35 cellular contexts compared by ENCODE assay signal in the genomic region with DNA sequence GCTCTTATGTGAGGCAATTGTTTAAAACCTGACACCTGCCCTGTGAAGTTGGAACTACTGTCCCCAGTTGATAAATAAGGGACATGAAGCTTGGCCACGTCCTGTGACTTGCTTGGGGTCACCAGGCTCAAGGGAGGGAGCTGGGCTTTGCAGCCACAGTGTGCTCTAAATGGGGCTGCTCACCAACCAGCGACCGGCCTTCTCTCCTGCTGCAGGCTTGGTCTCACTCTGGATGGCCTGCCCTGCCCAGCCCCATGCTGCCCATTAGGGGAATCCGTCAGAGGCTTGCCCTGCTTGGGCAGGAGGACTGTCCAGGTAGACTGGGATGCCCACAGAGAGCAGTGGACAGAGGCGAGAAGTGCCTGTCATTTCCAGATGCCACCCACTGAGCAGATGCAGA. TPM values are rescaled to one million over a fixed set of nuclear protein-coding genes. Genes with fewer than 3 reads are reported as not detected.
A peak's percentile ranks its signal among the peaks of the same experiment; 100 is the strongest.
DNase-seq lines count a peak whose midpoint lies in the region; ATAC-seq and TF ChIP-seq lines count a peak whose summit lies in the region.
"Had no signal": no experiment of that assay in that cellular context is flagged by ENCODE, and none has a peak within 500 bp of the region (broad histone marks: within the 10 kb centered on the region; RNA-seq: fewer than 3 reads in every experiment).

No MANE protein-coding gene starts in this region.

- ATAC-seq in CD4-positive, CD25-positive, alpha-beta regulatory T cell (ENCODE audit: low read depth in 2 of 2): no peak
- ATAC-seq in T-helper 17 cell: no peak
- ATAC-seq in memory B cell (ENCODE audit: low read depth): no peak
- no peak for ATAC-seq in HG03108 (IDR thresholded peaks at IDR 0.05; ENCODE audit: unreplicated experiment)
- ATAC-seq: CD8-positive, alpha-beta T cell; left lobe of liver had no signal

- H3K27ac ChIP-seq in 22Rv1 (peak overlapping the region; percentile 12; the same call in 1 of the 2 replicates), esophagus muscularis mucosa (replicated peaks in 1 of 4) (no peak overlapping the region)
- H3K27ac ChIP-seq in CD4-positive, CD25-positive, alpha-beta regulatory T cell (ENCODE audit: insufficient read depth, low read length, poor library complexity, severe bottlenecking): no peak overlapping the region
- H3K27ac ChIP-seq: colonic mucosa, hepatocyte, parathyroid adenoma, SJSA1, tibial artery had no signal

- TF ChIP-seq EP300 in esophagus muscularis mucosa (IDR thresholded peaks at IDR 0.05): no peak

- H3K9me3 ChIP-seq in CD4-positive, CD25-positive, alpha-beta regulatory T cell (ENCODE audit: control insufficient read depth in 2 of 2, low read length in 2 of 2): no peaks in the 10 kb centered on the region
- H3K9me3 ChIP-seq in T-helper 17 cell (ENCODE audit: control insufficient read depth, low read length, poor library complexity, severe bottlenecking) (no peaks in the 10 kb centered on the region), esophagus muscularis mucosa (no peaks in the 10 kb centered on the region)
- H3K9me3 ChIP-seq: colonic mucosa, SJSA1, stomach, tibial artery had no signal

- H3K36me3 Mint-ChIP-seq in CD4-positive, CD25-positive, alpha-beta regulatory T cell: no peaks in the 10 kb centered on the region
- no peaks in the 10 kb centered on the region for H3K36me3 Mint-ChIP-seq in T-helper 17 cell (ENCODE audit: low read depth)
- no peaks in the 10 kb centered on the region for H3K36me3 Mint-ChIP-seq in memory B cell

- intact Hi-C loops in esophagus muscularis mucosa (cut with DNase I): loop anchor here (2.0 to 5.0 kb wide), 3 partner anchors 24 to 552 kb away; no protein-coding TSS in a partner anchor

- H3K9me3 Mint-ChIP-seq in CD4-positive, CD25-positive, alpha-beta regulatory T cell: no peaks in the 10 kb centered on the region
- H3K9me3 Mint-ChIP-seq in memory B cell: no peaks in the 10 kb centered on the region
- H3K9me3 Mint-ChIP-seq: activated naive CD4-positive, alpha-beta T cell treated with anti-CD3 and anti-CD28 coated beads for 36 hours; CD8-positive, alpha-beta T cell; nephron progenitor cell; T-helper 1 cell treated with Interleukin-12 subunit alpha and Interleukin-12 subunit beta and Interleukin-4 antibody, amounts not matched to agents 30 μg/mL and 1 μg/mL, for 36 hours had no signal

- peak overlapping the region in 2 of 4 donors; percentile 85 to 92 for H3K4me3 Mint-ChIP-seq in CD4-positive, CD25-positive, alpha-beta regulatory T cell
- H3K4me3 Mint-ChIP-seq in T-helper 17 cell (peak overlapping the region; percentile 94), memory B cell (peak overlapping the region; percentile 21)

- no peaks in the 10 kb centered on the region for H3K36me3 ChIP-seq in CD4-positive, CD25-positive, alpha-beta regulatory T cell (ENCODE audit: control insufficient read depth, insufficient read depth, low read length)
- H3K36me3 ChIP-seq in esophagus muscularis mucosa: no peaks in the 10 kb centered on the region
- H3K36me3 ChIP-seq: colonic mucosa, SJSA1, stomach, tibial artery had no signal

- WGBS in esophagus muscularis mucosa: 78% methylated on average over 4 of the region's 5 CpGs

- H3K4me1 ChIP-seq in CD4-positive, CD25-positive, alpha-beta regulatory T cell (ENCODE audit: control insufficient read depth, insufficient read depth, low read length, poor library complexity, severe bottlenecking): peaks cover 19% of the 10 kb centered on the region
- H3K4me1 ChIP-seq in esophagus muscularis mucosa: peaks cover 8 to 30% (median 20%) of the 10 kb centered on the region in 4 donors
- H3K4me1 ChIP-seq: parathyroid adenoma had no signal

- no peak for DNase-seq in CD4-positive, CD25-positive, alpha-beta regulatory T cell
- DNase-seq in T-helper 17 cell: no peak
- DNase-seq in memory B cell (ENCODE audit: low spot score in 2 of 2): no peak
- DNase-seq in SK-N-DZ (ENCODE audit: low spot score): no peak
- DNase-seq in esophagus muscularis mucosa (ENCODE audit: extremely low spot score): no peak
- DNase-seq in AML-193 (lab: John Stamatoyannopoulos, UW): no peak
- DNase-seq: activated CD4-positive, alpha-beta T cell treated with anti-CD3 and anti-CD28 coated beads, Interleukin-2, amount 50 U/mL, for 4 hours; activated naive CD4-positive, alpha-beta T cell treated with anti-CD3 and anti-CD28 coated beads for 36 hours; activated T-cell treated with anti-CD3 and anti-CD28 coated beads, Interleukin-2, amount 50 U/mL, for 1 hour; CD8-positive, alpha-beta T cell; colonic mucosa; DMS53; effector memory CD4-positive, alpha-beta T cell; GDM1; GOT3; KG1; midbrain; NCI-H1436 treated with DMSO at 0.1 percent for 48 hours; NCI-H2171; NCI-H524 treated with DMSO at 0.1 percent for 48 hours; nephron progenitor cell; NK-92 treated with Interleukin-12 subunit alpha and Interleukin-12 subunit beta, amount 100 ng/mL, for 24 hours; right cardiac atrium; stimulated activated CD4-positive, alpha-beta T cell treated with anti-CD3 and anti-CD28 coated beads, Interleukin-12 subunit alpha, Interleukin-12 subunit beta, amount 100 ng/mL, for 4 hours; stimulated activated CD4-positive, alpha-beta T cell treated with anti-CD3 and anti-CD28 coated beads, Interleukin-4, amount 100 ng/mL, for 4 hours; stomach; tibial artery had no signal

- TF ChIP-seq CTCF in 22Rv1 (IDR thresholded peaks at IDR 0.05): no peak
- TF ChIP-seq CTCF in esophagus muscularis mucosa (IDR thresholded peaks at IDR 0.05): no peak

- no peak for TF ChIP-seq POLR2A in esophagus muscularis mucosa (IDR thresholded peaks at IDR 0.05; ENCODE audit: low read depth)

- no peaks in the 10 kb centered on the region for H3K27me3 Mint-ChIP-seq in CD4-positive, CD25-positive, alpha-beta regulatory T cell
- H3K27me3 Mint-ChIP-seq in T-helper 17 cell (no peaks in the 10 kb centered on the region), memory B cell (no peaks in the 10 kb centered on the region)

- H3K4me1 Mint-ChIP-seq in CD4-positive, CD25-positive, alpha-beta regulatory T cell: peaks cover 6 to 26% (median 17%) of the 10 kb centered on the region in 4 donors
- H3K4me1 Mint-ChIP-seq in T-helper 17 cell (peaks cover 16% of the 10 kb centered on the region), memory B cell (peaks cover 11% of the 10 kb centered on the region)

- H3K27ac Mint-ChIP-seq in CD4-positive, CD25-positive, alpha-beta regulatory T cell: peak overlapping the region in 2 of 3 donors; percentile 88 to 92
- H3K27ac Mint-ChIP-seq in T-helper 17 cell (peak overlapping the region; percentile 29), memory B cell (no peak overlapping the region)
- H3K27ac Mint-ChIP-seq: activated naive CD4-positive, alpha-beta T cell treated with anti-CD3 and anti-CD28 coated beads for 36 hours had no signal

- no peak overlapping the region for H3K4me3 ChIP-seq in CD4-positive, CD25-positive, alpha-beta regulatory T cell (ENCODE audit: low read depth, low read length)
- H3K4me3 ChIP-seq in esophagus muscularis mucosa: no peak overlapping the region
- H3K4me3 ChIP-seq: hepatocyte, SJSA1, stomach, tibial artery had no signal

- H3K27me3 ChIP-seq in CD4-positive, CD25-positive, alpha-beta regulatory T cell (ENCODE audit: control insufficient read depth, insufficient read depth, low read length): no peaks in the 10 kb centered on the region
- H3K27me3 ChIP-seq in esophagus muscularis mucosa: no peaks in the 10 kb centered on the region
- H3K27me3 ChIP-seq: colonic mucosa, hepatocyte, SJSA1, stomach, tibial artery had no signal

RNA-seq across cellular contexts. Expression of gene CENPS, which starts 1.3 kb away (rescaled TPM):
- total RNA-seq in CD4-positive, CD25-positive, alpha-beta regulatory T cell: 4.9 TPM
- 1 to 10 TPM; 6.4 to 8.7 (median 7.5) TPM for polyA plus RNA-seq in CD4-positive, CD25-positive, alpha-beta regulatory T cell
- total RNA-seq in T-helper 17 cell: 1 to 10 TPM; 3.8 to 6.3 TPM
- polyA plus RNA-seq in SK-N-DZ (2014; cell fraction: cytosol; rRNA removed): 5.5 and 10.3 TPM in 2 replicates
- 7.6 and 8.2 TPM in 2 replicates for polyA plus RNA-seq in SK-N-DZ (2014; cell fraction: nucleus; rRNA removed)
- total RNA-seq in esophagus muscularis mucosa: 10 to 100 TPM in 1 of 4 donors, 1 to 10 TPM in 3; 4.0 to 13.3 (median 6.1) TPM

RNA-seq across cellular contexts. Expression of gene CORT, which starts 20.9 kb away (rescaled TPM):
- not detected for total RNA-seq in CD4-positive, CD25-positive, alpha-beta regulatory T cell
- not detected for polyA plus RNA-seq in CD4-positive, CD25-positive, alpha-beta regulatory T cell
- total RNA-seq in T-helper 17 cell: under 1 TPM; 0.42 to 0.52 TPM
- polyA plus RNA-seq in SK-N-DZ (2014; cell fraction: cytosol; rRNA removed): not detected in 2 replicates
- polyA plus RNA-seq in SK-N-DZ (2014; cell fraction: nucleus; rRNA removed): 2.0 TPM in 1 of 2 replicates, not detected in the other
- total RNA-seq in esophagus muscularis mucosa: 1 to 10 TPM in 1 of 4 donors, under 1 TPM in 2, not detected in 1; 0.29 to 1.2 (median 0.33) TPM
- total RNA-seq: HT-29, left lobe of liver, SJSA1 had no signal

RNA-seq across cellular contexts. Expression of gene PGD, which starts 30.1 kb away (rescaled TPM):
- 23.2 TPM for total RNA-seq in CD4-positive, CD25-positive, alpha-beta regulatory T cell
- 10 to 100 TPM; 36.0 to 42.4 (median 40.6) TPM for polyA plus RNA-seq in CD4-positive, CD25-positive, alpha-beta regulatory T cell
- 10 to 100 TPM; 22.7 to 40.0 TPM for total RNA-seq in T-helper 17 cell
- polyA plus RNA-seq in SK-N-DZ (2014; cell fraction: cytosol; rRNA removed): 108 and 148 TPM in 2 replicates
- polyA plus RNA-seq in SK-N-DZ (2014; cell fraction: nucleus; rRNA removed): 57.6 and 66.8 TPM in 2 replicates
- 10 to 100 TPM; 24.5 to 58.6 (median 51.9) TPM for total RNA-seq in esophagus muscularis mucosa

RNA-seq across cellular contexts. Expression of gene DFFA, which starts 43.4 kb away (rescaled TPM):
- total RNA-seq in CD4-positive, CD25-positive, alpha-beta regulatory T cell: 19.2 TPM
- 10 to 100 TPM; 16.3 to 21.4 (median 18.5) TPM for polyA plus RNA-seq in CD4-positive, CD25-positive, alpha-beta regulatory T cell
- 10 to 100 TPM; 14.6 to 15.1 TPM for total RNA-seq in T-helper 17 cell
- polyA plus RNA-seq in SK-N-DZ (2014; cell fraction: cytosol; rRNA removed): 40.7 and 45.4 TPM in 2 replicates
- 12.8 and 15.7 TPM in 2 replicates for polyA plus RNA-seq in SK-N-DZ (2014; cell fraction: nucleus; rRNA removed)
- total RNA-seq in esophagus muscularis mucosa: 10 to 100 TPM; 17.9 to 32.5 (median 26.0) TPM

RNA-seq across cellular contexts. Expression of gene PEX14, which starts 45.8 kb away (rescaled TPM):
- 22.4 TPM for total RNA-seq in CD4-positive, CD25-positive, alpha-beta regulatory T cell
- polyA plus RNA-seq in CD4-positive, CD25-positive, alpha-beta regulatory T cell: 1 to 10 TPM; 3.5 to 5.2 (median 4.4) TPM
- total RNA-seq in T-helper 17 cell (10 to 100 TPM; 16.0 TPM), esophagus muscularis mucosa (10 to 100 TPM; 16.2 to 24.2 (median 20.1) TPM)
- polyA plus RNA-seq in SK-N-DZ (2014; cell fraction: cytosol; rRNA removed): 11.6 and 18.3 TPM in 2 replicates
- polyA plus RNA-seq in SK-N-DZ (2014; cell fraction: nucleus; rRNA removed): 11.4 and 18.3 TPM in 2 replicates
